Comparison of ENCODE assay signal across 10 cellular contexts in genomic region chr13:79485014-79485441, GRCh38. TPM values are rescaled to one million over a fixed set of nuclear protein-coding genes. Genes with fewer than 3 reads are reported as not detected.
DNase-seq lines count a peak whose midpoint lies in the region; ATAC-seq and TF ChIP-seq lines count a peak whose summit lies in the region.
"Had no signal": no experiment of that assay in that cellular context is flagged by ENCODE, and none has a peak within 500 bp of the region (broad histone marks: within the 10 kb centered on the region; RNA-seq: fewer than 3 reads in every experiment).

No MANE protein-coding gene starts in this region.

- H3K79me2 ChIP-seq in hepatocyte, result peaks cover 75% of the 10 kb centered on the region

- no peak for TF ChIP-seq EP300 in gastroesophageal sphincter (IDR thresholded peaks at IDR 0.05)

- no peaks in the 10 kb centered on the region for H3K36me3 ChIP-seq in cardiac muscle cell
- peaks cover 3% of the 10 kb centered on the region for H3K36me3 ChIP-seq in hepatocyte (replicated peaks; ENCODE audit: insufficient read depth, low read depth)
- no peaks in the 10 kb centered on the region for H3K36me3 ChIP-seq in thymus (ENCODE audit: control insufficient read depth, insufficient read depth)
- no peaks in the 10 kb centered on the region for H3K36me3 ChIP-seq in gastroesophageal sphincter
- H3K36me3 ChIP-seq: esophagus muscularis mucosa had no signal

- no peaks in the 10 kb centered on the region for H3K9me2 ChIP-seq in hepatocyte (replicated peaks; ENCODE audit: insufficient read depth)

- H3K4me3 Mint-ChIP-seq in activated CD4-positive, alpha-beta T cell treated with anti-CD3 and anti-CD28 coated beads, Interleukin-2, amount 10 ng/mL, durations not matched to agents 7 days and 5 days, result no peak overlapping the region

- WGBS in hepatocyte (ENCODE audit: low lambda C conversion rate, missing lambda C conversion rate), result 30% methylated on average over 2 of the region's 2 CpGs
- whole genome bisulfite sequencing in thymus, result 80% methylated on average over 2 of the region's 2 CpGs
- 22 to 48% methylated on average over 2 of the region's 2 CpGs for WGBS in gastroesophageal sphincter (ENCODE audit: low coverage in 1 of 2), 2 donors

- no peak for TF ChIP-seq CTCF in cardiac muscle cell (IDR thresholded peaks at IDR 0.05; ENCODE audit: low read depth, low read length)
- TF ChIP-seq CTCF in hepatocyte (IDR thresholded peaks at IDR 0.05; ENCODE audit: poor library complexity), result no peak
- TF ChIP-seq CTCF in gastroesophageal sphincter (IDR thresholded peaks at IDR 0.05), result no peak

- peaks cover 12% of the 10 kb centered on the region for H3K27me3 Mint-ChIP-seq in activated CD4-positive, alpha-beta T cell treated with anti-CD3 and anti-CD28 coated beads, Interleukin-2, amount 10 ng/mL, durations not matched to agents 7 days and 5 days

- no peaks in the 10 kb centered on the region for H3K27me3 ChIP-seq in cardiac muscle cell
- H3K27me3 ChIP-seq in hepatocyte, result no peaks in the 10 kb centered on the region
- no peaks in the 10 kb centered on the region for H3K27me3 ChIP-seq in thymus (ENCODE audit: control insufficient read depth, insufficient read depth)
- no peaks in the 10 kb centered on the region for H3K27me3 ChIP-seq in gastroesophageal sphincter
- H3K27me3 ChIP-seq: esophagus muscularis mucosa had no signal

- peaks cover 8% of the 10 kb centered on the region for H3K9me3 Mint-ChIP-seq in activated CD4-positive, alpha-beta T cell treated with anti-CD3 and anti-CD28 coated beads, Interleukin-2, amount 10 ng/mL, durations not matched to agents 7 days and 5 days

- ATAC-seq in gastroesophageal sphincter (no peak), HG03457 (IDR thresholded peaks at IDR 0.05; ENCODE audit: unreplicated experiment) (no peak)

- H3K36me3 Mint-ChIP-seq in activated CD4-positive, alpha-beta T cell treated with anti-CD3 and anti-CD28 coated beads, Interleukin-2, amount 10 ng/mL, durations not matched to agents 7 days and 5 days (ENCODE audit: low read depth), result peaks cover 11% of the 10 kb centered on the region

- intact Hi-C loops in cardiac septum (cut with DNase I), result no loop called here

- H3K27ac ChIP-seq in cardiac muscle cell (peak overlapping the region; percentile 34), hepatocyte (peak overlapping the region; percentile 96), thymus (ENCODE audit: low read depth) (peak overlapping the region; percentile 52), gastroesophageal sphincter (no peak overlapping the region)
- H3K27ac ChIP-seq: esophagus muscularis mucosa had no signal

- CTCF ChIA-PET in activated CD4-positive, alpha-beta T cell treated with anti-CD3 and anti-CD28 coated beads, Interleukin-2, amount 10 ng/mL, durations not matched to agents 7 days and 5 days (lab: Charles Lee), result interaction anchor here (0.8 to 1.5 kb wide), 8 partner anchors 9 to 79 kb away, joined by 3 to 6 read pairs (median 4); partner anchors contain the start of gene RBM26

- H3K27ac Mint-ChIP-seq in activated CD4-positive, alpha-beta T cell treated with anti-CD3 and anti-CD28 coated beads, Interleukin-2, amount 10 ng/mL, durations not matched to agents 7 days and 5 days, result peak overlapping the region; percentile 46

- peak overlapping the region; percentile 76 for H3K4me2 ChIP-seq in hepatocyte

- peak in 1 of 2 donors; percentile 75 for DNase-seq in cardiac muscle cell (ENCODE audit: low read depth in 1 of 2, low spot score in 1 of 2)
- no peak for DNase-seq in cardiac septum (ENCODE audit: low spot score)
- DNase-seq in activated CD4-positive, alpha-beta T cell treated with anti-CD3 and anti-CD28 coated beads, Interleukin-2, amount 10 ng/mL, durations not matched to agents 7 days and 5 days, result no peak
- DNase-seq in hepatocyte (ENCODE audit: low spot score), result peak; percentile 80
- DNase-seq in NCI-H2227 (lab: John Stamatoyannopoulos, UW; ENCODE audit: unreplicated experiment), result no peak
- DNase-seq: DMS153 had no signal

- H4K20me1 ChIP-seq in hepatocyte (ENCODE audit: insufficient read depth, poor library complexity, severe bottlenecking), result peaks cover 17% of the 10 kb centered on the region

- POLR2A ChIA-PET in activated CD4-positive, alpha-beta T cell treated with anti-CD3 and anti-CD28 coated beads, Interleukin-2, amount 10 ng/mL, durations not matched to agents 7 days and 5 days (lab: Charles Lee), result interaction anchor here (0.5 to 0.6 kb wide), 2 partner anchors 13 to 45 kb away, joined by 3 to 5 read pairs; no protein-coding TSS in a partner anchor

- H3K9me3 ChIP-seq in cardiac muscle cell (ENCODE audit: low read depth), result no peaks in the 10 kb centered on the region
- H3K9me3 ChIP-seq in hepatocyte (ENCODE audit: low read depth), result no peaks in the 10 kb centered on the region
- no peaks in the 10 kb centered on the region for H3K9me3 ChIP-seq in thymus (ENCODE audit: control insufficient read depth)
- no peaks in the 10 kb centered on the region for H3K9me3 ChIP-seq in gastroesophageal sphincter
- H3K9me3 ChIP-seq: esophagus muscularis mucosa had no signal

- peaks cover 82% of the 10 kb centered on the region for H3K4me1 Mint-ChIP-seq in activated CD4-positive, alpha-beta T cell treated with anti-CD3 and anti-CD28 coated beads, Interleukin-2, amount 10 ng/mL, durations not matched to agents 7 days and 5 days

- H2AFZ ChIP-seq in hepatocyte, result no peak overlapping the region

- peaks cover 10% of the 10 kb centered on the region for H3K4me1 ChIP-seq in cardiac muscle cell (ENCODE audit: low read depth)
- peaks cover 35% of the 10 kb centered on the region for H3K4me1 ChIP-seq in hepatocyte (ENCODE audit: insufficient read depth)
- peaks cover 4% of the 10 kb centered on the region for H3K4me1 ChIP-seq in thymus (ENCODE audit: control insufficient read depth, insufficient read depth, low read length)
- peaks cover 0 to 25% (median 3%) of the 10 kb centered on the region in 3 donors for H3K4me1 ChIP-seq in gastroesophageal sphincter

- H3K4me3 ChIP-seq in cardiac muscle cell (no peak overlapping the region), hepatocyte (no peak overlapping the region), thymus (ENCODE audit: low read length) (no peak overlapping the region), gastroesophageal sphincter (no peak overlapping the region)
- H3K4me3 ChIP-seq: esophagus muscularis mucosa had no signal

- no peak for TF ChIP-seq POLR2A in gastroesophageal sphincter (IDR thresholded peaks at IDR 0.05)

RNA-seq across cellular contexts. Expression of gene NDFIP2, which starts 4.1 kb away (rescaled TPM):
- total RNA-seq in cardiac muscle cell, result 24.2 and 26.8 TPM in 2 replicates
- 37.3 and 43.5 TPM in 2 replicates for polyA plus RNA-seq in cardiac muscle cell
- total RNA-seq in cardiac septum, result 26.9 TPM
- total RNA-seq in activated CD4-positive, alpha-beta T cell treated with anti-CD3 and anti-CD28 coated beads, Interleukin-2, amount 10 ng/mL, durations not matched to agents 7 days and 5 days, result 10 to 100 TPM; 17.8 to 21.2 TPM
- 72.8 and 80.2 TPM in 2 replicates for total RNA-seq in hepatocyte
- 40.6 and 54.4 TPM in 2 replicates for polyA plus RNA-seq in hepatocyte
- polyA plus RNA-seq in thymus, result 23.3 TPM
- 10 to 100 TPM in 3 of 4 donors, 1 to 10 TPM in 1; 6.9 to 21.6 (median 10.7) TPM for total RNA-seq in gastroesophageal sphincter

Comparison
In these comparisons a context has a peak if more than half of its experiments do, and no peak if none do; other contexts are left out.
1. H3K27ac ChIP-seq: peak in cardiac muscle cell (single experiment), hepatocyte (single experiment) and thymus (single experiment); none in gastroesophageal sphincter (0 of 4).